28 cellular contexts compared by ENCODE assay signal in the genomic region with DNA sequence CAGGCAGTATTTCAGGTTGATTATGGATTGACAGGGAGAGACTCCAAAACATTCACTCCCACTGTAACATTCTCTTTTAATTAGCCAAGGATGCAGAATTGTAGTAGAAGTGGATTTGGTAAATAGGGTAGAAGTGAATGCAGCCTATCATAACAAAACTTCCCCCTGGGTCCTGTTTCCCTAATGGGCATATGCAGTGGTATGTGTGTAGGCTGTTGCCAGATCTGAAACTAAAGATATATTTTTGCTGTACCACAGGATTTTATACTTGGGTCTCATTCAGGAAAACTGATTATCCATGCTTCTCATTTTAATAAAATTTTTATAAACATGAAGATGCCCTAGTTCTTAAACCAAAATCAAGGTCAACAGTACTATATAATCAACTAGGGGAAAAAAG.
"Had no signal": no experiment of that assay in that cellular context is flagged by ENCODE, and none has a peak within 500 bp of the region (broad histone marks: within the 10 kb centered on the region; RNA-seq: fewer than 3 reads in every experiment).

No MANE protein-coding gene starts in this region.

- H3K27me3 ChIP-seq: stomach, suprapubic skin, testis, thyroid gland, tibial artery, tibial nerve, transverse colon, upper lobe of left lung, upper lobe of right lung, uterus, vagina had no signal

- H3K27ac Mint-ChIP-seq: stimulated activated memory B cell treated with anti-CD40 and anti-IgM and Interleukin-4, amounts not matched to agents 10 μg/mL and 1 μg/mL and 100 μg/mL, for 72 hours; stimulated activated naive B cell treated with anti-CD40 and anti-IgM and Interleukin-4, amounts not matched to agents 10 μg/mL and 1 μg/mL and 100 μg/mL, for 72 hours; stimulated activated naive CD8-positive, alpha-beta T cell treated with anti-CD3 and anti-CD28 coated beads, Interleukin-15, amount 100 ng/mL, for 72 hours; stimulated activated naive CD8-positive, alpha-beta T cell treated with anti-CD3 and anti-CD28 coated beads, Interleukin-15, Interleukin-2, amounts not matched to agents 100 ng/mL and 50 ng/mL, for 24 hours; type B pancreatic cell had no signal

- ATAC-seq: stimulated activated memory B cell treated with anti-CD40 and anti-IgM and Interleukin-4, amounts not matched to agents 10 μg/mL and 1 μg/mL and 100 μg/mL, for 72 hours; stimulated activated naive B cell treated with anti-CD40 and anti-IgM and Interleukin-4, amounts not matched to agents 10 μg/mL and 1 μg/mL and 100 μg/mL, for 72 hours; stimulated activated naive CD8-positive, alpha-beta T cell treated with anti-CD3 and anti-CD28 coated beads, Interleukin-15, amount 100 ng/mL, for 72 hours; stimulated activated naive CD8-positive, alpha-beta T cell treated with anti-CD3 and anti-CD28 coated beads, Interleukin-15, Interleukin-2, amounts not matched to agents 100 U/mL and 50 U/mL, for 24 hours; upper lobe of right lung had no signal

- H3K4me3 ChIP-seq: stomach, suprapubic skin, testis, thoracic aorta, thyroid gland, tibial artery, tibial nerve, transverse colon, upper lobe of left lung, upper lobe of right lung, uterus, vagina had no signal

- H3K9me3 Mint-ChIP-seq: stimulated activated memory B cell treated with anti-CD40 and anti-IgM and Interleukin-4, amounts not matched to agents 10 μg/mL and 1 μg/mL and 100 μg/mL, for 72 hours; stimulated activated naive B cell treated with anti-CD40 and anti-IgM and Interleukin-4, amounts not matched to agents 10 μg/mL and 1 μg/mL and 100 μg/mL, for 72 hours; stimulated activated naive CD8-positive, alpha-beta T cell treated with anti-CD3 and anti-CD28 coated beads, Interleukin-15, amount 100 ng/mL, for 72 hours; stimulated activated naive CD8-positive, alpha-beta T cell treated with anti-CD3 and anti-CD28 coated beads, Interleukin-15, Interleukin-2, amounts not matched to agents 100 ng/mL and 50 ng/mL, for 24 hours had no signal

- DNase-seq: stimulated activated CD4-positive, alpha-beta T cell treated with anti-CD3 and anti-CD28 coated beads, Interleukin-2, amount 100 ng/mL, for 24 hours; stimulated activated CD4-positive, alpha-beta T cell treated with anti-CD3 and anti-CD28 coated beads, Interleukin-2, amount 100 ng/mL, for 48 hours; stimulated activated CD4-positive, alpha-beta T cell treated with anti-CD3 and anti-CD28 coated beads, Interleukin-4, amount 100 ng/mL, for 1 hour; stimulated activated CD4-positive, alpha-beta T cell treated with anti-CD3 and anti-CD28 coated beads, Interleukin-4, amount 100 ng/mL, for 24 hours; stimulated activated CD4-positive, alpha-beta T cell treated with anti-CD3 and anti-CD28 coated beads, Interleukin-4, amount 100 ng/mL, for 4 hours; stimulated activated CD8-positive, alpha-beta memory T cell treated with anti-CD3 and anti-CD28 coated beads, Interleukin-4, amount 100 ng/mL, for 48 hours; stimulated activated naive B cell treated with anti-CD40 and anti-IgM and Interleukin-4, amounts not matched to agents 10 μg/mL and 1 μg/mL and 100 μg/mL, for 72 hours; stimulated activated naive CD4-positive, alpha-beta T cell; stimulated activated naive CD4-positive, alpha-beta T cell treated with Interleukin-2 at 50 U/mL for 16 hours; stimulated activated naive CD8-positive, alpha-beta T cell treated with anti-CD3 and anti-CD28 coated beads, Interleukin-15, amount 100 ng/mL, for 72 hours; stimulated activated naive CD8-positive, alpha-beta T cell treated with anti-CD3 and anti-CD28 coated beads, Interleukin-15, Interleukin-2, amounts not matched to agents 100 U/mL and 50 U/mL, for 24 hours; stomach; substantia nigra; testis; thyroid gland; tibial artery; transverse colon; trophoblast cell; upper lobe of left lung; upper lobe of right lung; uterus had no signal

- H3K4me1 Mint-ChIP-seq: stimulated activated naive CD8-positive, alpha-beta T cell treated with anti-CD3 and anti-CD28 coated beads, Interleukin-15, amount 100 ng/mL, for 72 hours had no signal

- H3K4me1 ChIP-seq: stomach, suprapubic skin, testis, thyroid gland, tibial artery, tibial nerve, transverse colon, upper lobe of left lung, upper lobe of right lung, uterus, vagina had no signal

- H3K4me3 Mint-ChIP-seq: stimulated activated memory B cell treated with anti-CD40 and anti-IgM and Interleukin-4, amounts not matched to agents 10 μg/mL and 1 μg/mL and 100 μg/mL, for 72 hours; stimulated activated naive B cell treated with anti-CD40 and anti-IgM and Interleukin-4, amounts not matched to agents 10 μg/mL and 1 μg/mL and 100 μg/mL, for 72 hours; stimulated activated naive CD8-positive, alpha-beta T cell treated with anti-CD3 and anti-CD28 coated beads, Interleukin-15, amount 100 ng/mL, for 72 hours; stimulated activated naive CD8-positive, alpha-beta T cell treated with anti-CD3 and anti-CD28 coated beads, Interleukin-15, Interleukin-2, amounts not matched to agents 100 ng/mL and 50 ng/mL, for 24 hours; type B pancreatic cell had no signal

- H3K9me3 ChIP-seq: stomach, suprapubic skin, testis, thoracic aorta, thyroid gland, tibial artery, tibial nerve, transverse colon, upper lobe of left lung, upper lobe of right lung, uterus, vagina had no signal

- H3K27me3 Mint-ChIP-seq: stimulated activated memory B cell treated with anti-CD40 and anti-IgM and Interleukin-4, amounts not matched to agents 10 μg/mL and 1 μg/mL and 100 μg/mL, for 72 hours; stimulated activated naive B cell treated with anti-CD40 and anti-IgM and Interleukin-4, amounts not matched to agents 10 μg/mL and 1 μg/mL and 100 μg/mL, for 72 hours; stimulated activated naive CD8-positive, alpha-beta T cell treated with anti-CD3 and anti-CD28 coated beads, Interleukin-15, amount 100 ng/mL, for 72 hours; stimulated activated naive CD8-positive, alpha-beta T cell treated with anti-CD3 and anti-CD28 coated beads, Interleukin-15, Interleukin-2, amounts not matched to agents 100 ng/mL and 50 ng/mL, for 24 hours; type B pancreatic cell had no signal

- H3K36me3 ChIP-seq: transverse colon, uterus had no signal
